In genomic region chr1:25724201-25724600, GRCh38 we compare ENCODE assay signal across 26 cellular contexts.
"Had no signal": no experiment of that assay in that cellular context is flagged by ENCODE, and none has a peak within 500 bp of the region (broad histone marks: within the 10 kb centered on the region; RNA-seq: fewer than 3 reads in every experiment).

No MANE protein-coding gene starts in this region.

- H3K36me3 Mint-ChIP-seq: type B pancreatic cell, WTC11 had no signal

- H3K27me3 Mint-ChIP-seq: activated T-helper 17 cell treated with anti-CD3 and anti-CD28 coated beads, Interleukin-2, amount 50 U/mL, for 72 hours; type B pancreatic cell had no signal

- H3K27ac ChIP-seq: esophagus muscularis mucosa, gastrocnemius medialis, sigmoid colon, testis had no signal

- H3K4me2 ChIP-seq: smooth muscle cell had no signal

- H3K4me3 Mint-ChIP-seq: activated naive CD8-positive, alpha-beta T cell treated with anti-CD3 and anti-CD28 coated beads, Interleukin-2, amount 10 ng/mL, durations not matched to agents 7 days and 5 days; activated T-cell treated with anti-CD3 and anti-CD28 coated beads, Interleukin-2, amount 50 U/mL, for 24 hours; activated T-helper 17 cell treated with anti-CD3 and anti-CD28 coated beads, Interleukin-2, amount 50 U/mL, for 72 hours; dendritic cell treated with granulocyte-macrophage colony-stimulating factor and Interleukin-4, amounts not matched to agents 40 ng/mL and 50 ng/mL, for 4 days; nephron progenitor cell; T-helper 2 cell treated with Interferon-gamma antibody and Interleukin-4, amounts not matched to agents 5 μg/mL and 100 μg/mL, for 36 hours; type B pancreatic cell; WTC11 had no signal

- H3K9me3 ChIP-seq: esophagus muscularis mucosa, gastrocnemius medialis, sigmoid colon, testis had no signal

- H3K27ac Mint-ChIP-seq: activated naive CD8-positive, alpha-beta T cell treated with anti-CD3 and anti-CD28 coated beads, Interleukin-2, amount 10 ng/mL, durations not matched to agents 7 days and 5 days; activated T-cell treated with anti-CD3 and anti-CD28 coated beads, Interleukin-2, amount 50 U/mL, for 24 hours; activated T-helper 17 cell treated with anti-CD3 and anti-CD28 coated beads, Interleukin-2, amount 50 U/mL, for 72 hours; dendritic cell treated with granulocyte-macrophage colony-stimulating factor and Interleukin-4, amounts not matched to agents 40 ng/mL and 50 ng/mL, for 4 days; nephron progenitor cell; T-helper 2 cell treated with Interferon-gamma antibody and Interleukin-4, amounts not matched to agents 5 μg/mL and 100 μg/mL, for 36 hours; type B pancreatic cell; WTC11 had no signal

- ATAC-seq: activated T-helper 17 cell treated with anti-CD3 and anti-CD28 coated beads, Interleukin-2, amount 50 U/mL, for 72 hours; gastrocnemius medialis; left ventricle myocardium superior; T-cell had no signal

- DNase-seq: activated CD4-positive, alpha-beta T cell treated with anti-CD3 and anti-CD28 coated beads, Interleukin-2, amount 50 U/mL, for 4 hours; activated CD8-positive, alpha-beta memory T cell treated with anti-CD3 and anti-CD28 coated beads for 24 hours; activated CD8-positive, alpha-beta memory T cell treated with anti-CD3 and anti-CD28 coated beads, Interleukin-2, amount 50 U/mL, for 4 hours; activated naive CD4-positive, alpha-beta T cell treated with Interleukin-2 at 50 U/mL for 16 hours; activated naive CD8-positive, alpha-beta T cell treated with anti-CD3 and anti-CD28 coated beads, Interleukin-2, amount 10 ng/mL, durations not matched to agents 7 days and 5 days; activated T-cell treated with anti-CD3 and anti-CD28 coated beads, Interleukin-2, amount 50 U/mL, for 24 hours; amygdala; caudate nucleus; effector CD4-positive, alpha-beta T cell; gastrocnemius medialis; hypothalamus; left ventricle myocardium superior; nephron progenitor cell; occipital lobe; sigmoid colon; stimulated activated CD4-positive, alpha-beta T cell treated with anti-CD3 and anti-CD28 coated beads, Interleukin-15, amount 100 ng/mL, for 24 hours; stimulated activated naive CD4-positive, alpha-beta T cell; T-cell; testis had no signal

- H3K27me3 ChIP-seq: esophagus muscularis mucosa, gastrocnemius medialis, sigmoid colon, testis had no signal

- H3K4me3 ChIP-seq: esophagus muscularis mucosa, gastrocnemius medialis, sigmoid colon, smooth muscle cell, testis had no signal

- H3K9me3 Mint-ChIP-seq: activated naive CD8-positive, alpha-beta T cell treated with anti-CD3 and anti-CD28 coated beads, Interleukin-2, amount 10 ng/mL, durations not matched to agents 7 days and 5 days; activated T-cell treated with anti-CD3 and anti-CD28 coated beads, Interleukin-2, amount 50 U/mL, for 24 hours; activated T-helper 17 cell treated with anti-CD3 and anti-CD28 coated beads, Interleukin-2, amount 50 U/mL, for 72 hours; dendritic cell treated with granulocyte-macrophage colony-stimulating factor and Interleukin-4, amounts not matched to agents 40 ng/mL and 50 ng/mL, for 4 days; nephron progenitor cell; T-cell; T-helper 2 cell treated with Interferon-gamma antibody and Interleukin-4, amounts not matched to agents 5 μg/mL and 100 μg/mL, for 36 hours; type B pancreatic cell had no signal

- H3K36me3 ChIP-seq: esophagus muscularis mucosa, gastrocnemius medialis, sigmoid colon had no signal
